15 cellular contexts compared by ENCODE assay signal in the genomic region with DNA sequence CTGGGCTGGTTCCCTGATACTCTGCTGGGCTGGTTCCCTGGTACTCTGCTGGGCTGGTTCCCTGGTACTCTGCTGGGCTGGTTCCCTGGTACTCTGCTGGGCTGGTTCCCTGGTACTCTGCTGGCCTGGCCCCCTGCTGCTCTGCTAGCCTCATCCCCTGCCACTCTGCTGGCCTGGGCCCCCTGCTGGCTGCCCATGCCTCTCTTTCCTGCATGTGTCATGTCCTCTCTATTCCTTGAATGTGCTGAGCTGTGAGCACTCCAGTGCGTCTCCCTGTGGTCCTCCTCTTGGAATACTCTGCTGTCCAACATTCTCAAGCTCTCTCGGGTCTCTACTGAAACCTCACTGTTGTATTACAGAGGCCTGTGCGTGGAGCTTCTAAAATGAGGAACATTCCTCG.
DNase-seq lines count a peak whose midpoint lies in the region; ATAC-seq and TF ChIP-seq lines count a peak whose summit lies in the region.
"Had no signal": no experiment of that assay in that cellular context is flagged by ENCODE, and none has a peak within 500 bp of the region (broad histone marks: within the 10 kb centered on the region; RNA-seq: fewer than 3 reads in every experiment).

No MANE protein-coding gene starts in this region.

- H3K4me3 ChIP-seq in body of pancreas, result no peak overlapping the region
- H3K4me3 ChIP-seq: SK-N-MC, transverse colon had no signal

- 88 to 96% methylated on average over 4 of the region's 4 CpGs for WGBS in body of pancreas, 2 donors

- no peak overlapping the region for H3K27ac ChIP-seq in body of pancreas
- H3K27ac ChIP-seq: KMS-11, SK-N-MC, transverse colon had no signal

- TF ChIP-seq CTCF in chondrocyte (IDR thresholded peaks at IDR 0.05) (peak; percentile 44), body of pancreas (IDR thresholded peaks at IDR 0.05) (no peak)

- no peak for TF ChIP-seq POLR2A in body of pancreas (IDR thresholded peaks at IDR 0.05)

- no peaks in the 10 kb centered on the region for H3K4me1 ChIP-seq in body of pancreas
- H3K4me1 ChIP-seq: transverse colon had no signal

- H3K9me3 Mint-ChIP-seq in activated CD4-positive, alpha-beta T cell treated with anti-CD3 and anti-CD28 coated beads, Interleukin-2, amount 10 ng/mL, durations not matched to agents 24 days and 14 days, result no peaks in the 10 kb centered on the region
- H3K9me3 Mint-ChIP-seq in activated CD4-positive, alpha-beta T cell treated with anti-CD3 and anti-CD28 coated beads, Interleukin-2, amount 10 ng/mL, durations not matched to agents 7 days and 5 days, result peaks cover under 1% of the 10 kb centered on the region
- no peaks in the 10 kb centered on the region for H3K9me3 Mint-ChIP-seq in chondrocyte (ENCODE audit: low read depth)
- no peaks in the 10 kb centered on the region for H3K9me3 Mint-ChIP-seq in activated naive CD4-positive, alpha-beta T cell treated with anti-CD3 and anti-CD28 coated beads for 36 hours
- H3K9me3 Mint-ChIP-seq: naive thymus-derived CD8-positive, alpha-beta T cell had no signal

- H3K4me1 Mint-ChIP-seq in activated CD4-positive, alpha-beta T cell treated with anti-CD3 and anti-CD28 coated beads, Interleukin-2, amount 10 ng/mL, durations not matched to agents 24 days and 14 days, result no peaks in the 10 kb centered on the region
- peaks cover under 1% of the 10 kb centered on the region for H3K4me1 Mint-ChIP-seq in activated CD4-positive, alpha-beta T cell treated with anti-CD3 and anti-CD28 coated beads, Interleukin-2, amount 10 ng/mL, durations not matched to agents 7 days and 5 days
- H3K4me1 Mint-ChIP-seq in chondrocyte (ENCODE audit: low read depth), result peaks cover 5% of the 10 kb centered on the region
- peaks cover under 1% of the 10 kb centered on the region for H3K4me1 Mint-ChIP-seq in activated naive CD4-positive, alpha-beta T cell treated with anti-CD3 and anti-CD28 coated beads for 36 hours (ENCODE audit: low read depth)
- H3K4me1 Mint-ChIP-seq: activated CD4-positive, alpha-beta T cell treated with anti-CD3 and anti-CD28 coated beads for 36 hours had no signal

- POLR2A ChIA-PET in activated CD4-positive, alpha-beta T cell treated with anti-CD3 and anti-CD28 coated beads, Interleukin-2, amount 10 ng/mL, durations not matched to agents 7 days and 5 days (lab: Charles Lee), result no interaction called here

- ATAC-seq in body of pancreas (no peak), HG02852 (IDR thresholded peaks at IDR 0.05; ENCODE audit: unreplicated experiment) (no peak)
- ATAC-seq: activated CD4-positive, alpha-beta T cell treated with anti-CD3 and anti-CD28 coated beads for 36 hours; esophagus mucosa; naive thymus-derived CD8-positive, alpha-beta T cell had no signal

- H3K36me3 Mint-ChIP-seq in activated CD4-positive, alpha-beta T cell treated with anti-CD3 and anti-CD28 coated beads, Interleukin-2, amount 10 ng/mL, durations not matched to agents 24 days and 14 days (ENCODE audit: low read depth), result no peaks in the 10 kb centered on the region
- H3K36me3 Mint-ChIP-seq in activated CD4-positive, alpha-beta T cell treated with anti-CD3 and anti-CD28 coated beads, Interleukin-2, amount 10 ng/mL, durations not matched to agents 7 days and 5 days (ENCODE audit: low read depth), result no peaks in the 10 kb centered on the region
- no peaks in the 10 kb centered on the region for H3K36me3 Mint-ChIP-seq in chondrocyte (ENCODE audit: low read depth)
- H3K36me3 Mint-ChIP-seq in activated naive CD4-positive, alpha-beta T cell treated with anti-CD3 and anti-CD28 coated beads for 36 hours (ENCODE audit: low read depth), result no peaks in the 10 kb centered on the region

- DNase-seq in activated CD4-positive, alpha-beta T cell treated with anti-CD3 and anti-CD28 coated beads, Interleukin-2, amount 10 ng/mL, durations not matched to agents 24 days and 14 days, result peak; percentile 54
- DNase-seq in activated CD4-positive, alpha-beta T cell treated with anti-CD3 and anti-CD28 coated beads, Interleukin-2, amount 10 ng/mL, durations not matched to agents 7 days and 5 days, result no peak
- DNase-seq in M059J (ENCODE audit: low read depth) (peak; percentile 2), chondrocyte (ENCODE audit: low spot score) (no peak), smooth muscle cell of the brain vasculature (ENCODE audit: low read depth, low spot score) (peak; percentile 9), body of pancreas (no peak)
- DNase-seq in activated naive CD4-positive, alpha-beta T cell treated with anti-CD3 and anti-CD28 coated beads for 36 hours, result no peak
- DNase-seq: activated CD4-positive, alpha-beta T cell treated with anti-CD3 and anti-CD28 coated beads for 36 hours; AML-193; naive thymus-derived CD8-positive, alpha-beta T cell; transverse colon had no signal

- H3K27me3 ChIP-seq in body of pancreas, result no peaks in the 10 kb centered on the region
- H3K27me3 ChIP-seq: transverse colon had no signal

- no peaks in the 10 kb centered on the region for H3K9me3 ChIP-seq in body of pancreas
- H3K9me3 ChIP-seq: transverse colon had no signal

- CTCF ChIA-PET in activated CD4-positive, alpha-beta T cell treated with anti-CD3 and anti-CD28 coated beads, Interleukin-2, amount 10 ng/mL, durations not matched to agents 7 days and 5 days (lab: Charles Lee), result no interaction called here
- CTCF ChIA-PET in activated naive CD4-positive, alpha-beta T cell treated with anti-CD3 and anti-CD28 coated beads for 36 hours (lab: Charles Lee), result no interaction called here

- intact Hi-C loops in activated CD4-positive, alpha-beta T cell treated with anti-CD3 and anti-CD28 coated beads, Interleukin-2, amount 10 ng/mL, durations not matched to agents 24 days and 14 days (cut with micrococcal nuclease), result no loop called here
- intact Hi-C loops in activated naive CD4-positive, alpha-beta T cell treated with anti-CD3 and anti-CD28 coated beads for 36 hours (cut with micrococcal nuclease), result no loop called here
- intact Hi-C loops in body of pancreas (cut with DNase I), result no loop called here

- H3K27ac Mint-ChIP-seq in activated CD4-positive, alpha-beta T cell treated with anti-CD3 and anti-CD28 coated beads, Interleukin-2, amount 10 ng/mL, durations not matched to agents 24 days and 14 days, result no peak overlapping the region
- H3K27ac Mint-ChIP-seq in activated CD4-positive, alpha-beta T cell treated with anti-CD3 and anti-CD28 coated beads, Interleukin-2, amount 10 ng/mL, durations not matched to agents 7 days and 5 days, result no peak overlapping the region
- H3K27ac Mint-ChIP-seq in chondrocyte (ENCODE audit: unreplicated experiment), result no peak overlapping the region
- no peak overlapping the region for H3K27ac Mint-ChIP-seq in activated naive CD4-positive, alpha-beta T cell treated with anti-CD3 and anti-CD28 coated beads for 36 hours
- H3K27ac Mint-ChIP-seq: activated CD4-positive, alpha-beta T cell treated with anti-CD3 and anti-CD28 coated beads for 36 hours had no signal

- H3K27me3 Mint-ChIP-seq in activated CD4-positive, alpha-beta T cell treated with anti-CD3 and anti-CD28 coated beads, Interleukin-2, amount 10 ng/mL, durations not matched to agents 24 days and 14 days, result no peaks in the 10 kb centered on the region
- H3K27me3 Mint-ChIP-seq in activated CD4-positive, alpha-beta T cell treated with anti-CD3 and anti-CD28 coated beads, Interleukin-2, amount 10 ng/mL, durations not matched to agents 7 days and 5 days, result no peaks in the 10 kb centered on the region
- H3K27me3 Mint-ChIP-seq in chondrocyte (ENCODE audit: low read depth), result no peaks in the 10 kb centered on the region
- no peaks in the 10 kb centered on the region for H3K27me3 Mint-ChIP-seq in activated naive CD4-positive, alpha-beta T cell treated with anti-CD3 and anti-CD28 coated beads for 36 hours (ENCODE audit: low read depth)
- H3K27me3 Mint-ChIP-seq: activated CD4-positive, alpha-beta T cell treated with anti-CD3 and anti-CD28 coated beads for 36 hours; naive thymus-derived CD8-positive, alpha-beta T cell had no signal

- no peak overlapping the region for H3K4me3 Mint-ChIP-seq in activated CD4-positive, alpha-beta T cell treated with anti-CD3 and anti-CD28 coated beads, Interleukin-2, amount 10 ng/mL, durations not matched to agents 24 days and 14 days
- no peak overlapping the region for H3K4me3 Mint-ChIP-seq in activated CD4-positive, alpha-beta T cell treated with anti-CD3 and anti-CD28 coated beads, Interleukin-2, amount 10 ng/mL, durations not matched to agents 7 days and 5 days
- no peak overlapping the region for H3K4me3 Mint-ChIP-seq in chondrocyte (ENCODE audit: unreplicated experiment)
- no peak overlapping the region for H3K4me3 Mint-ChIP-seq in activated naive CD4-positive, alpha-beta T cell treated with anti-CD3 and anti-CD28 coated beads for 36 hours
- H3K4me3 Mint-ChIP-seq: activated CD4-positive, alpha-beta T cell treated with anti-CD3 and anti-CD28 coated beads for 36 hours; naive thymus-derived CD8-positive, alpha-beta T cell had no signal

- no peaks in the 10 kb centered on the region for H3K36me3 ChIP-seq in body of pancreas (replicated peaks in 1 of 2; ENCODE audit: insufficient read depth in 1 of 2, low read depth in 2 of 2)
- H3K36me3 ChIP-seq: transverse colon had no signal

Comparison
In these comparisons a context has a peak if more than half of its experiments do, and no peak if none do; other contexts are left out.
1. DNase-seq: peak in activated CD4-positive, alpha-beta T cell treated with anti-CD3 and anti-CD28 coated beads, Interleukin-2, amount 10 ng/mL, durations not matched to agents 24 days and 14 days (single experiment), M059J (single experiment) and smooth muscle cell of the brain vasculature (single experiment); none in activated CD4-positive, alpha-beta T cell treated with anti-CD3 and anti-CD28 coated beads, Interleukin-2, amount 10 ng/mL, durations not matched to agents 7 days and 5 days (single experiment), chondrocyte (single experiment), activated naive CD4-positive, alpha-beta T cell treated with anti-CD3 and anti-CD28 coated beads for 36 hours (single experiment) and body of pancreas (0 of 4).